ENCODE assay signal across 7 cellular contexts in the genomic region with DNA sequence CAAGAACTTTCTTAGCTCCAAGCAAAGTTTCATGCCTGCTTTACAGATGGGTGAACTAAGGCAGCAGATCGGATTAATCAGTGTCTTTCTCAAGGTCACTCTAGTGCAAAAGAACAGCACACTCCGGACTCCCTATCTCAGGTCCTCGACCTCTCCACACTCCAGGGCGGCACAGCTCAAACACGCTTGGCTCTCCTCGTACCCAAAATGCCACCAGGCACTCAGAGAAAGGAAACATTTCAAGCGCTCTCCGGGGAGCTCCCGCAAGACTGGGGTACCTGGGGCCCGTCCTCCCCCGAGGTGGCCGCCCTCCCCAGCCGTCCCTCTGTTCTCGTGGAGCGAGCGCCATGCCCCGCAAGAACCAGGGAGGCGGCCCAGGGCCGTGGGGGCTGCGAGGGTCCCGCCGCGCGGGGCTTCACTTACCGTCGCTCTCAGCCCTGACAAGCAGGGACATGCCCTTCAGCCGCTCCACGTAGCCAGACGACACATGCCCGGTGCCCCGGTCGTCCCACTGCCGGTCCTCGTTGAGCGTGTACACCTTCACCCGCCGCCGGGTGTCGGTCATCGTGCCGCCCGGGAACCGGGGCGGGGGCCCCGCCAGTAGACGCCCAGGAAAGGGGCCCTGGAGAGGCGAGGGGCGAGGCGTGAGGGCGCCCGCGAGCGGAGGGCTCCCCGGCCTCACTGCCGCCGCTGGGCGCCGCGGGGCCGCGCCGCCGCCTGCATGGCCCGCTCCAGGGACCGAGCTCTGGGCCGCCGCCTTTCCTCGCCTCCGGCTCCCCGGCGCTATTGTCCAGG. TPM values are rescaled to one million over a fixed set of nuclear protein-coding genes. Genes with fewer than 3 reads are reported as not detected.
DNase-seq lines count a peak whose midpoint lies in the region; ATAC-seq and TF ChIP-seq lines count a peak whose summit lies in the region.

No MANE protein-coding gene starts in this region.

- TF ChIP-seq CTCF in fibroblast of mammary gland (conservative IDR thresholded peaks at IDR 0.05; ENCODE audit: control insufficient read depth, insufficient read depth, low read depth, low read length): no peak
- no peak for TF ChIP-seq CTCF in nephron progenitor cell (IDR thresholded peaks at IDR 0.05)
- no peak for TF ChIP-seq CTCF in testis (IDR thresholded peaks at IDR 0.05)

- peak overlapping the region; percentile 92 for H3K4me3 ChIP-seq in fibroblast of mammary gland (ENCODE audit: control insufficient read depth, low read depth, low read length)
- H3K4me3 ChIP-seq in testis: peak overlapping the region; percentile 96 to 98

- ATAC-seq in GM18520 (IDR thresholded peaks at IDR 0.05; ENCODE audit: unreplicated experiment): peak; percentile 4
- ATAC-seq in HG02938 (IDR thresholded peaks at IDR 0.05; ENCODE audit: unreplicated experiment): peak; percentile 9

- H3K36me3 ChIP-seq in testis (ENCODE audit: low read depth, missing control alignments): no peaks in the 10 kb centered on the region

- H3K9me3 Mint-ChIP-seq in nephron progenitor cell: no peaks in the 10 kb centered on the region

- TF ChIP-seq POLR2A in testis (IDR thresholded peaks at IDR 0.05): no peak

- peaks cover 28% of the 10 kb centered on the region for H3K36me3 Mint-ChIP-seq in nephron progenitor cell (ENCODE audit: low read depth)

- peaks cover 16% of the 10 kb centered on the region for H3K4me1 ChIP-seq in testis

- peak; percentile 73 for DNase-seq in NCI-H69 (lab: John Stamatoyannopoulos, UW)
- DNase-seq in activated T-helper 1 cell treated with Interleukin-2 at 50 U/mL for 16 hours (ENCODE audit: low read depth): peak; percentile 11
- DNase-seq in fibroblast of mammary gland (ENCODE audit: low read depth): no peak
- DNase-seq in nephron progenitor cell: no peak
- peak; percentile 50 for DNase-seq in testis

- no peaks in the 10 kb centered on the region for H3K9me3 ChIP-seq in testis

- H3K4me3 Mint-ChIP-seq in nephron progenitor cell: peak overlapping the region; percentile 98

- intact Hi-C loops in testis (cut with DNase I; ENCODE audit: low total_unique reads): no loop called here

- peak overlapping the region; percentile 99 to 100 for H3K27ac ChIP-seq in testis

- H3K27me3 ChIP-seq in testis: no peaks in the 10 kb centered on the region

- H3K27me3 Mint-ChIP-seq in nephron progenitor cell (ENCODE audit: low read depth, poor library complexity): no peaks in the 10 kb centered on the region

- peak overlapping the region; percentile 99 for H3K27ac Mint-ChIP-seq in nephron progenitor cell

- WGBS in testis, 2 donors: 1 to 2% methylated on average over 6 to 69 of the region's 71 CpGs

- H3K4me1 Mint-ChIP-seq in nephron progenitor cell: peaks cover 22% of the 10 kb centered on the region

RNA-seq across cellular contexts. Expression of a gene that starts 0.8 kb away (rescaled TPM):
- total RNA-seq in testis: 100 to 1,000 TPM; 113 to 132 TPM
- polyA plus RNA-seq in testis (ENCODE audit: insufficient read depth, low read depth, low replicate concordance): 106 TPM

Comparison
In these comparisons a context has a peak if more than half of its experiments do, and no peak if none do; other contexts are left out.
1. DNase-seq: peak in NCI-H69 (single experiment), activated T-helper 1 cell treated with Interleukin-2 at 50 U/mL for 16 hours (single experiment) and testis (single experiment); none in fibroblast of mammary gland (single experiment) and nephron progenitor cell (single experiment).